12 cellular contexts compared by ENCODE assay signal in the genomic region with DNA sequence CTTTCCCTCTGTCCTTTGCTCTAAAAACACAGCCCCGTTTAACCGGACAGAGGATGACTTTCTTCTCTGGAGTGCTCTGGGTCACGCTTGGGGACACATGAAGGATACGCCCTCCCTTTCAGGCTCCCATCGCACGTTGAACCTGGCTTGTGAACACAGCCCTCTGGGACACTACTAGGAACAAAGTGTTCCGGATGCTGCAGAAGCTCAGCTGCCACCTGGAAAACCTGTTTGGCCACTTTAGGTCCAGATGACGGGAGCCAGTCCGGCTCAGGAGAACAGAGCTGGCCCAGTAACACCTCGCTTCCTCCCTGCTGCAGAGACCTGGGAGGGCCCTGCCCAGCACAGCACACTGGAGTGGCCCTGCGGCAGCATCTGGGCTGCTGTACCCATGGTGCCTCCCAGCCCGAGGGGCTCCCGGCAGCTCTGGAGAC.
DNase-seq lines count a peak whose midpoint lies in the region; ATAC-seq and TF ChIP-seq lines count a peak whose summit lies in the region.
"Had no signal": no experiment of that assay in that cellular context is flagged by ENCODE, and none has a peak within 500 bp of the region (broad histone marks: within the 10 kb centered on the region; RNA-seq: fewer than 3 reads in every experiment).

No MANE protein-coding gene starts in this region.

- TF ChIP-seq POLR2A in breast epithelium (IDR thresholded peaks at IDR 0.05), result no peak

- H3K4me3 ChIP-seq in LNCaP clone FGC (ENCODE audit: low read depth, low read length) (no peak overlapping the region), breast epithelium (no peak overlapping the region), lower lobe of right lung (no peak overlapping the region)

- intact Hi-C loops in breast epithelium (cut with DNase I; ENCODE audit: low total_unique reads), result no loop called here
- intact Hi-C loops in lower lobe of right lung (cut with DNase I), result no loop called here

- H3K27ac ChIP-seq in 22Rv1, result peak overlapping the region; percentile 97
- peak overlapping the region; percentile 81 to 90 for H3K27ac ChIP-seq in breast epithelium
- peak overlapping the region; percentile 84 for H3K27ac ChIP-seq in lower lobe of right lung

- peaks cover 12 to 30% of the 10 kb centered on the region in 2 donors for H3K4me1 ChIP-seq in breast epithelium
- peaks cover 66% of the 10 kb centered on the region for H3K4me1 ChIP-seq in lower lobe of right lung

- ATAC-seq in lower lobe of right lung (peak; percentile 74 to 77), HG02840 (IDR thresholded peaks at IDR 0.05; ENCODE audit: low FRiP score, unreplicated experiment) (no peak), HG03159 (IDR thresholded peaks at IDR 0.05; ENCODE audit: unreplicated experiment) (no peak), GM21390 (IDR thresholded peaks at IDR 0.05; ENCODE audit: unreplicated experiment) (no peak)
- ATAC-seq: activated CD8-positive, alpha-beta T cell treated with anti-CD3 and anti-CD28 coated beads for 36 hours had no signal

- H3K27me3 ChIP-seq in breast epithelium, result no peaks in the 10 kb centered on the region
- no peaks in the 10 kb centered on the region for H3K27me3 ChIP-seq in lower lobe of right lung (ENCODE audit: low read depth)

- peak; percentile 99 for DNase-seq in LNCaP clone FGC (ENCODE audit: low read depth)
- peak; percentile 89 to 93 for DNase-seq in breast epithelium (ENCODE audit: low spot score in 2 of 2)
- DNase-seq in lower lobe of right lung, result peak; percentile 88
- DNase-seq in RKO (ENCODE audit: low spot score), result no peak
- DNase-seq: activated CD8-positive, alpha-beta T cell treated with anti-CD3 and anti-CD28 coated beads for 36 hours; caudate nucleus; EL; naive B cell had no signal

- H3K36me3 ChIP-seq in breast epithelium, result no peaks in the 10 kb centered on the region
- H3K36me3 ChIP-seq in lower lobe of right lung, result no peaks in the 10 kb centered on the region

- H3K9me3 ChIP-seq in breast epithelium, result no peaks in the 10 kb centered on the region
- H3K9me3 ChIP-seq in lower lobe of right lung, result no peaks in the 10 kb centered on the region

- TF ChIP-seq CTCF in 22Rv1 (IDR thresholded peaks at IDR 0.05) (no peak), LNCaP clone FGC (IDR thresholded peaks at IDR 0.05; ENCODE audit: control insufficient read depth, extremely low read depth, insufficient read depth) (no peak), breast epithelium (IDR thresholded peaks at IDR 0.05) (no peak), lower lobe of right lung (IDR thresholded peaks at IDR 0.05) (no peak)

Comparison
In these comparisons a context has a peak if more than half of its experiments do, and no peak if none do; other contexts are left out.
1. ATAC-seq: peak in lower lobe of right lung (2 of 2); none in HG02840 (single experiment), HG03159 (single experiment) and GM21390 (single experiment).
2. Peak in every context shown above with its lines, with median percentiles within 50 percentile points of each other: H3K27ac ChIP-seq.